In the genomic region with DNA sequence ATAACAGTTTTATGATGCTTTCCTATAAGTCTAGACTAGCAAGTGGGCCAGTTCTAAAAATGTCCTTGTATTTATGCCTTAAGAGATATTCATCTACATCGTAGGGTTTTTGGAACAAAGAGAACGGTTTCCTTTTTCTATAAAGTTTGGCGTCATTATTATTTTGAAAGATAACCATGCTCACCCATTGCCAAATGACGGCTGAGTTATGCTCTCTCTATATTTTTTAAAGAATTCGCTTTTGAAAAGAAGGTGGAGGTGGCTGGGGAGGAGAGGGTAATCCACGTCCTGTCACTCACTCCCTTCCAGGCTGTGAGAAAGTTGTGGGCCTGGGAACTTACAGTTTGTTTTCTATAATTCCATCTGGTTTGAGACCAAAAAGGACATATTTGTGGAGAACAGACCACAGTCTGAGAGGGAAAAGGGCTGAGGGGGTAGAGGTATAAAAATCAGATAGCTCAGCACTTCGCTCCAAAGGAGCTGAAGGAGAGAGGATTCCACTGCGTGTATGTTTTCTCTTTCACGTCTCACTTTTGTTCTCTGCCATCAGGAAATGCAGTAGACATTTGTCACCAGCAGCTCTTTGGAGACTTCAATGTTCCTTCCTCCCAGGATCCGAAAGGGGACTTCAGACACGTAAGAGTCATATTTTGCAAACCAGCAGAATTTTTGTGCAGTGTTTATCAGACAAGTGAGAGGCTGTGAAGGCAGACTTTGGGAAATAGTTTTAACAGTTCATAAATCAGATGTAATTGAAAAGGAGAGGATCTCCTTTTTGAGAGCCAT, we compare ENCODE assay signal across 16 cellular contexts.
DNase-seq lines count a peak whose midpoint lies in the region; ATAC-seq and TF ChIP-seq lines count a peak whose summit lies in the region.
"Had no signal": no experiment of that assay in that cellular context is flagged by ENCODE, and none has a peak within 500 bp of the region (broad histone marks: within the 10 kb centered on the region; RNA-seq: fewer than 3 reads in every experiment).

No MANE protein-coding gene starts in this region.

- no peak for TF ChIP-seq CTCF in cardiac fibroblast (IDR thresholded peaks at IDR 0.05; ENCODE audit: low read depth, low read length)
- no peak for TF ChIP-seq CTCF in osteocyte (IDR thresholded peaks at IDR 0.05)

- peaks cover 4% of the 10 kb centered on the region for H3K36me3 Mint-ChIP-seq in osteocyte (ENCODE audit: unreplicated experiment)

- peak overlapping the region; percentile 45 for H3K4me3 Mint-ChIP-seq in osteocyte (ENCODE audit: unreplicated experiment)
- H3K4me3 Mint-ChIP-seq: activated CD8-positive, alpha-beta T cell treated with anti-CD3 and anti-CD28 coated beads for 36 hours; activated T-helper 1 cell treated with anti-CD3 and anti-CD28 coated beads, Interleukin-12 subunit alpha, Interleukin-12 subunit beta, Interleukin-2, Interleukin-4 antibody, amounts not matched to agents 30 ng/mL and 10 ng/mL and 1 ng/mL, durations not matched to agents 14 hours and 24 hours and 36 hours had no signal

- H3K27ac Mint-ChIP-seq in osteocyte (ENCODE audit: unreplicated experiment) = peak overlapping the region; percentile 78
- H3K27ac Mint-ChIP-seq: activated CD8-positive, alpha-beta T cell treated with anti-CD3 and anti-CD28 coated beads for 36 hours; activated T-helper 1 cell treated with anti-CD3 and anti-CD28 coated beads, Interleukin-12 subunit alpha, Interleukin-12 subunit beta, Interleukin-2, Interleukin-4 antibody, amounts not matched to agents 30 ng/mL and 10 ng/mL and 1 ng/mL, durations not matched to agents 14 hours and 24 hours and 36 hours had no signal

- H3K27me3 Mint-ChIP-seq in osteocyte (ENCODE audit: unreplicated experiment) = no peaks in the 10 kb centered on the region
- H3K27me3 Mint-ChIP-seq: activated CD8-positive, alpha-beta T cell treated with anti-CD3 and anti-CD28 coated beads for 36 hours had no signal

- peak overlapping the region in 1 of 2 donors; percentile 16 for H3K4me3 ChIP-seq in cardiac fibroblast (replicated peaks in 1 of 2; ENCODE audit: low read depth in 2 of 2, low read length in 2 of 2)
- H3K4me3 ChIP-seq: colonic mucosa, stomach had no signal

- H3K9me3 Mint-ChIP-seq in osteocyte (ENCODE audit: unreplicated experiment) = no peaks in the 10 kb centered on the region
- H3K9me3 Mint-ChIP-seq: activated CD8-positive, alpha-beta T cell treated with anti-CD3 and anti-CD28 coated beads for 36 hours; activated T-helper 1 cell treated with anti-CD3 and anti-CD28 coated beads, Interleukin-12 subunit alpha, Interleukin-12 subunit beta, Interleukin-2, Interleukin-4 antibody, amounts not matched to agents 30 ng/mL and 10 ng/mL and 1 ng/mL, durations not matched to agents 14 hours and 24 hours and 36 hours had no signal

- ATAC-seq in left ventricle myocardium superior (peak; percentile 11), HG03565 (IDR thresholded peaks at IDR 0.05; ENCODE audit: unreplicated experiment) (no peak), HG03520 (IDR thresholded peaks at IDR 0.05; ENCODE audit: unreplicated experiment) (no peak), HG03025 (IDR thresholded peaks at IDR 0.05; ENCODE audit: low FRiP score, unreplicated experiment) (no peak)
- ATAC-seq: activated CD8-positive, alpha-beta T cell treated with anti-CD3 and anti-CD28 coated beads for 36 hours had no signal

- peaks cover 34% of the 10 kb centered on the region for H3K4me1 Mint-ChIP-seq in osteocyte (ENCODE audit: unreplicated experiment)

- DNase-seq in CD1c-positive myeloid dendritic cell (ENCODE audit: extremely low spot score) (peak; percentile 17), cardiac fibroblast (ENCODE audit: low read depth in 2 of 2) (peak; percentile 45 to 77), left ventricle myocardium superior (no peak), osteocyte (ENCODE audit: extremely low spot score, unreplicated experiment) (no peak)
- no peak for DNase-seq in stimulated activated CD4-positive, alpha-beta T cell treated with anti-CD3 and anti-CD28 coated beads, Interleukin-2, amount 100 ng/mL, for 24 hours
- DNase-seq: activated CD8-positive, alpha-beta T cell treated with anti-CD3 and anti-CD28 coated beads for 36 hours; colonic mucosa; GF-D8; NCI-H1092 treated with DMSO at 0.1 percent for 48 hours; NCI-H2171 treated with DMSO at 0.1 percent for 48 hours; stomach; WERI-Rb-1 had no signal

- intact Hi-C loops in left ventricle myocardium superior (cut with micrococcal nuclease) = no loop called here

Comparison
In these comparisons a context has a peak if more than half of its experiments do, and no peak if none do; other contexts are left out.
1. DNase-seq: peak in CD1c-positive myeloid dendritic cell (single experiment) and cardiac fibroblast (2 of 2); none in left ventricle myocardium superior (single experiment), osteocyte (single experiment) and stimulated activated CD4-positive, alpha-beta T cell treated with anti-CD3 and anti-CD28 coated beads, Interleukin-2, amount 100 ng/mL, for 24 hours (0 of 2).